ENCODE assay signal across 1 cellular context in the genomic region with DNA sequence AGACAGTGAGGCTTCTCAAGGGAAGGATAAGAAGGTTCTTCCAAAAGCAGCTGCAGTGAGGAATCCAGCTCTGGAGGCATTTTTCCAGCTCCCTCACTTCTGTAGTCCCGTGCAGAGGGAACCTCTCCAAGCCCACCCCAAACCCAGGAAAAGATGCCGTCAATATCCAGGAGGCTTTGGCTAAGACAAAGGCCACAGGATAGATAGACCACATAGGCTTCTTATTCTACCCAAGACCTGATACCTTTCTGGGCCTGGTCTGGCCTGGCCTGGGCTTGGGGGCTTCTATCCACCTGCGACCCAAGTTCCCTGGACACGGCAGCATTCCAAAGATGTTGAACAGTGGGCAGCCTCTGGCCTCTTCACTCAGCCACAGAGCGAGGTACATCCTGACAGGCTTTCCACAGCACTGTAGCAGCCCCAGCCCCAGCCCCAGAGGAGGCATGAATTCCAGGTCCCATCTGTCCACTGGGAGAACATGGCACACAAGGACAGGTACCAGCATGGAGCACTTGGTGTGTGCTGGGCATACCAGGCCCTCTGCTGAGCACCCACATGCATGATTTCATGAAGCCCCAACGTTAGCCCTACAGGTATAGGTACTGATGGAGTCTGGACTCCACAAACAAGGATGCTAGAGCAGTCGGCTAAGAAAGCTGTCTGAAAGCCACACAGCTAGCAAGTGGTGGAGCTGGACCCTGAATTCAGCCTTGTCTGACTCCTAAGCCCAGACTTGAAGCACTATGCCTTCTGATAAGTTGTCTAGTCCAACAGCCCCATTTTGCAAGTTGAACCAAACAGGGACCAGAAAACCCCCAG.
TF ChIP-seq lines count a peak whose summit lies in the region.

No MANE protein-coding gene starts in this region.

TF ChIP-seq in GM23338, 12 proteins besides CTCF, POLR2A, EP300 and RAD21:
- TF ChIP-seq ZNF114 (CRISPR knock-in tag; IDR thresholded peaks at IDR 0.05) (no peak), STAT1 (IDR thresholded peaks at IDR 0.05; ENCODE audit: unreplicated experiment) (no peak), EZH2 (IDR thresholded peaks at IDR 0.05; ENCODE audit: low read depth, unreplicated experiment) (no peak), NANOG (IDR thresholded peaks at IDR 0.05; ENCODE audit: borderline replicate concordance) (no peak), EZH2phosphoT487 (IDR thresholded peaks at IDR 0.05; ENCODE audit: unreplicated experiment) (no peak), ZNF331 (CRISPR knock-in tag; IDR thresholded peaks at IDR 0.05; ENCODE audit: low read depth) (no peak), CREB1 (CRISPR knock-in tag; IDR thresholded peaks at IDR 0.05; ENCODE audit: low read depth) (no peak), REST (IDR thresholded peaks at IDR 0.05; ENCODE audit: unreplicated experiment) (no peak)
- TF ChIP-seq, protein P1, sequence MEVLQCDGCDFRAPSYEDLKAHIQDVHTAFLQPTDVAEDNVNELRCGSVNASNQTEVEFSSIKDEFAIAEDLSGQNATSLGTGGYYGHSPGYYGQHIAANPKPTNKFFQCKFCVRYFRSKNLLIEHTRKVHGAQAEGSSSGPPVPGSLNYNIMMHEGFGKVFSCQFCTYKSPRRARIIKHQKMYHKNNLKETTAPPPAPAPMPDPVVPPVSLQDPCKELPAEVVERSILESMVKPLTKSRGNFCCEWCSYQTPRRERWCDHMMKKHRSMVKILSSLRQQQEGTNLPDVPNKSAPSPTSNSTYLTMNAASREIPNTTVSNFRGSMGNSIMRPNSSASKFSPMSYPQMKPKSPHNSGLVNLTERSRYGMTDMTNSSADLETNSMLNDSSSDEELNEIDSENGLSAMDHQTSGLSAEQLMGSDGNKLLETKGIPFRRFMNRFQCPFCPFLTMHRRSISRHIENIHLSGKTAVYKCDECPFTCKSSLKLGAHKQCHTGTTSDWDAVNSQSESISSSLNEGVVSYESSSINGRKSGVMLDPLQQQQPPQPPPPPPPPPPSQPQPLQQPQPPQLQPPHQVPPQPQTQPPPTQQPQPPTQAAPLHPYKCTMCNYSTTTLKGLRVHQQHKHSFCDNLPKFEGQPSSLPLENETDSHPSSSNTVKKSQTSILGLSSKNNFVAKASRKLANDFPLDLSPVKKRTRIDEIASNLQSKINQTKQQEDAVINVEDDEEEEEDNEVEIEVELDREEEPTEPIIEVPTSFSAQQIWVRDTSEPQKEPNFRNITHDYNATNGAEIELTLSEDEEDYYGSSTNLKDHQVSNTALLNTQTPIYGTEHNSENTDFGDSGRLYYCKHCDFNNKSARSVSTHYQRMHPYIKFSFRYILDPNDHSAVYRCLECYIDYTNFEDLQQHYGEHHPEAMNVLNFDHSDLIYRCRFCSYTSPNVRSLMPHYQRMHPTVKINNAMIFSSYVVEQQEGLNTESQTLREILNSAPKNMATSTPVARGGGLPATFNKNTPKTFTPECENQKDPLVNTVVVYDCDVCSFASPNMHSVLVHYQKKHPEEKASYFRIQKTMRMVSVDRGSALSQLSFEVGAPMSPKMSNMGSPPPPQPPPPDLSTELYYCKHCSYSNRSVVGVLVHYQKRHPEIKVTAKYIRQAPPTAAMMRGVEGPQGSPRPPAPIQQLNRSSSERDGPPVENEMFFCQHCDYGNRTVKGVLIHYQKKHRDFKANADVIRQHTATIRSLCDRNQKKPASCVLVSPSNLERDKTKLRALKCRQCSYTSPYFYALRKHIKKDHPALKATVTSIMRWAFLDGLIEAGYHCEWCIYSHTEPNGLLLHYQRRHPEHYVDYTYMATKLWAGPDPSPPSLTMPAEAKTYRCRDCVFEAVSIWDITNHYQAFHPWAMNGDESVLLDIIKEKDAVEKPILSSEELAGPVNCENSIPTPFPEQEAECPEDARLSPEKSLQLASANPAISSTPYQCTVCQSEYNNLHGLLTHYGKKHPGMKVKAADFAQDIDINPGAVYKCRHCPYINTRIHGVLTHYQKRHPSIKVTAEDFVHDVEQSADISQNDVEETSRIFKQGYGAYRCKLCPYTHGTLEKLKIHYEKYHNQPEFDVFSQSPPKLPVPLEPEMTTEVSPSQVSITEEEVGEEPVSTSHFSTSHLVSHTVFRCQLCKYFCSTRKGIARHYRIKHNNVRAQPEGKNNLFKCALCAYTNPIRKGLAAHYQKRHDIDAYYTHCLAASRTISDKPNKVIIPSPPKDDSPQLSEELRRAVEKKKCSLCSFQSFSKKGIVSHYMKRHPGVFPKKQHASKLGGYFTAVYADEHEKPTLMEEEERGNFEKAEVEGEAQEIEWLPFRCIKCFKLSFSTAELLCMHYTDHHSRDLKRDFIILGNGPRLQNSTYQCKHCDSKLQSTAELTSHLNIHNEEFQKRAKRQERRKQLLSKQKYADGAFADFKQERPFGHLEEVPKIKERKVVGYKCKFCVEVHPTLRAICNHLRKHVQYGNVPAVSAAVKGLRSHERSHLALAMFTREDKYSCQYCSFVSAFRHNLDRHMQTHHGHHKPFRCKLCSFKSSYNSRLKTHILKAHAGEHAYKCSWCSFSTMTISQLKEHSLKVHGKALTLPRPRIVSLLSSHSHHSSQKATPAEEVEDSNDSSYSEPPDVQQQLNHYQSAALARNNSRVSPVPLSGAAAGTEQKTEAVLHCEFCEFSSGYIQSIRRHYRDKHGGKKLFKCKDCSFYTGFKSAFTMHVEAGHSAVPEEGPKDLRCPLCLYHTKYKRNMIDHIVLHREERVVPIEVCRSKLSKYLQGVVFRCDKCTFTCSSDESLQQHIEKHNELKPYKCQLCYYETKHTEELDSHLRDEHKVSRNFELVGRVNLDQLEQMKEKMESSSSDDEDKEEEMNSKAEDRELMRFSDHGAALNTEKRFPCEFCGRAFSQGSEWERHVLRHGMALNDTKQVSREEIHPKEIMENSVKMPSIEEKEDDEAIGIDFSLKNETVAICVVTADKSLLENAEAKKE (CRISPR knock-in tag; IDR thresholded peaks at IDR 0.05): no peak
- TF ChIP-seq, protein P2, sequence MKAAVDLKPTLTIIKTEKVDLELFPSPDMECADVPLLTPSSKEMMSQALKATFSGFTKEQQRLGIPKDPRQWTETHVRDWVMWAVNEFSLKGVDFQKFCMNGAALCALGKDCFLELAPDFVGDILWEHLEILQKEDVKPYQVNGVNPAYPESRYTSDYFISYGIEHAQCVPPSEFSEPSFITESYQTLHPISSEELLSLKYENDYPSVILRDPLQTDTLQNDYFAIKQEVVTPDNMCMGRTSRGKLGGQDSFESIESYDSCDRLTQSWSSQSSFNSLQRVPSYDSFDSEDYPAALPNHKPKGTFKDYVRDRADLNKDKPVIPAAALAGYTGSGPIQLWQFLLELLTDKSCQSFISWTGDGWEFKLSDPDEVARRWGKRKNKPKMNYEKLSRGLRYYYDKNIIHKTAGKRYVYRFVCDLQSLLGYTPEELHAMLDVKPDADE (IDR thresholded peaks at IDR 0.05): no peak
